Comparison of ENCODE assay signal across 15 cellular contexts in genomic region chr4:2363056-2363719, GRCh38. TPM values are rescaled to one million over a fixed set of nuclear protein-coding genes. Genes with fewer than 3 reads are reported as not detected.
DNase-seq lines count a peak whose midpoint lies in the region; ATAC-seq and TF ChIP-seq lines count a peak whose summit lies in the region.
"Had no signal": no experiment of that assay in that cellular context is flagged by ENCODE, and none has a peak within 500 bp of the region (broad histone marks: within the 10 kb centered on the region; RNA-seq: fewer than 3 reads in every experiment).

No MANE protein-coding gene starts in this region.

- H3K27ac ChIP-seq in cingulate gyrus (ENCODE audit: low read depth, low read length): peak overlapping the region; percentile 39
- H3K27ac ChIP-seq in CD8-positive, alpha-beta memory T cell (ENCODE audit: low read depth, low read length): no peak overlapping the region
- H3K27ac ChIP-seq: BLaER1 treated with 17β-estradiol and CSF1 and Interleukin-3, amounts not matched to agents 10 nM and 100 nM had no signal

- H3K4me3 ChIP-seq in mucosa of descending colon: no peak overlapping the region
- H3K4me3 ChIP-seq in CD8-positive, alpha-beta memory T cell (ENCODE audit: low read length): no peak overlapping the region
- H3K4me3 ChIP-seq: BLaER1 treated with 17β-estradiol and CSF1 and Interleukin-3, amounts not matched to agents 10 nM and 100 nM had no signal

- DNase-seq in AG08395 (ENCODE audit: low spot score): peak; percentile 35
- DNase-seq in HFFc6: no peak
- DNase-seq in mucosa of descending colon: peak in 1 of 3 donors; percentile 24
- DNase-seq in CD8-positive, alpha-beta memory T cell: no peak
- DNase-seq: NCI-H446; stimulated activated CD4-positive, alpha-beta T cell treated with anti-CD3 and anti-CD28 coated beads, Interleukin-15, amount 100 ng/mL, for 24 hours; stimulated activated naive CD4-positive, alpha-beta T cell had no signal

- no peak overlapping the region; the same call in none of the 2 replicates for H3K4me3 Mint-ChIP-seq in HFFc6
- peak overlapping the region in 3 of 7 donors; percentile 40 to 83 (median 62) for H3K4me3 Mint-ChIP-seq in CD8-positive, alpha-beta memory T cell
- H3K4me3 Mint-ChIP-seq in activated T-helper 17 cell treated with anti-CD3 and anti-CD28 coated beads, Interleukin-2, amount 50 U/mL, for 72 hours: no peak overlapping the region
- H3K4me3 Mint-ChIP-seq: brain had no signal

- ATAC-seq in mucosa of descending colon (peak; percentile 51), HG03354 (IDR thresholded peaks at IDR 0.05; ENCODE audit: poor library complexity, severe bottlenecking, unreplicated experiment) (no peak), GM18867 (IDR thresholded peaks at IDR 0.05; ENCODE audit: unreplicated experiment) (no peak)
- ATAC-seq in activated T-helper 17 cell treated with anti-CD3 and anti-CD28 coated beads, Interleukin-2, amount 50 U/mL, for 72 hours (replicated peaks): no peak

- H3K27ac Mint-ChIP-seq in HFFc6: peak overlapping the region; percentile 12; the same call in 1 of the 2 replicates
- H3K27ac Mint-ChIP-seq in CD8-positive, alpha-beta memory T cell: peak overlapping the region in 4 of 8 donors; percentile 35 to 97 (median 88)
- H3K27ac Mint-ChIP-seq in activated T-helper 17 cell treated with anti-CD3 and anti-CD28 coated beads, Interleukin-2, amount 50 U/mL, for 72 hours: no peak overlapping the region

- no peaks in the 10 kb centered on the region for H3K27me3 ChIP-seq in CD8-positive, alpha-beta memory T cell (ENCODE audit: insufficient read depth, low read length, poor library complexity, severe bottlenecking)
- H3K27me3 ChIP-seq: BLaER1 treated with 17β-estradiol and CSF1 and Interleukin-3, amounts not matched to agents 10 nM and 100 nM had no signal

- TF ChIP-seq CTCF in HFFc6 (IDR thresholded peaks at IDR 0.05): no peak
- no peak for TF ChIP-seq CTCF in mucosa of descending colon (IDR thresholded peaks at IDR 0.05)

- H3K27me3 Mint-ChIP-seq in HFFc6 (ENCODE audit: insufficient read depth): peaks cover 1% of the 10 kb centered on the region; the same call in 1 of the 2 replicates
- H3K27me3 Mint-ChIP-seq in CD8-positive, alpha-beta memory T cell: no peaks in the 10 kb centered on the region
- no peaks in the 10 kb centered on the region for H3K27me3 Mint-ChIP-seq in activated T-helper 17 cell treated with anti-CD3 and anti-CD28 coated beads, Interleukin-2, amount 50 U/mL, for 72 hours
- H3K27me3 Mint-ChIP-seq: brain had no signal

- peaks cover 3% of the 10 kb centered on the region for H3K4me1 ChIP-seq in mucosa of descending colon (ENCODE audit: low read depth)
- peaks cover 16% of the 10 kb centered on the region for H3K4me1 ChIP-seq in CD8-positive, alpha-beta memory T cell (ENCODE audit: insufficient read depth, low read length)

- CTCF ChIA-PET in CD8-positive, alpha-beta memory T cell (lab: Charles Lee): no interaction called here

- POLR2A ChIA-PET in CD8-positive, alpha-beta memory T cell (lab: Charles Lee): interaction anchor here (0.8 kb wide), 1 partner anchor 56 kb away, joined by 4 read pairs; the partner anchor contains the start of gene CFAP99

- H3K9me3 Mint-ChIP-seq in HFFc6: peaks cover 1% of the 10 kb centered on the region; the same call in 1 of the 2 replicates
- no peaks in the 10 kb centered on the region for H3K9me3 Mint-ChIP-seq in CD8-positive, alpha-beta memory T cell
- no peaks in the 10 kb centered on the region for H3K9me3 Mint-ChIP-seq in activated T-helper 17 cell treated with anti-CD3 and anti-CD28 coated beads, Interleukin-2, amount 50 U/mL, for 72 hours

- no peaks in the 10 kb centered on the region for H3K36me3 ChIP-seq in mucosa of descending colon (ENCODE audit: low read depth)
- H3K36me3 ChIP-seq in CD8-positive, alpha-beta memory T cell (ENCODE audit: insufficient read depth, low read length): no peaks in the 10 kb centered on the region
- H3K36me3 ChIP-seq: BLaER1 treated with 17β-estradiol and CSF1 and Interleukin-3, amounts not matched to agents 10 nM and 100 nM had no signal

- intact Hi-C loops in mucosa of descending colon (cut with DNase I, micrococcal nuclease): no loop called here

- H3K4me1 Mint-ChIP-seq in HFFc6 (ENCODE audit: low read depth): peaks cover 4% of the 10 kb centered on the region; the same call in 1 of the 2 replicates
- H3K4me1 Mint-ChIP-seq in CD8-positive, alpha-beta memory T cell: peaks cover 10 to 39% (median 19%) of the 10 kb centered on the region in 3 donors
- no peaks in the 10 kb centered on the region for H3K4me1 Mint-ChIP-seq in activated T-helper 17 cell treated with anti-CD3 and anti-CD28 coated beads, Interleukin-2, amount 50 U/mL, for 72 hours

- 0 out of 2 replicates have a peak, but pooled peaks cover 1% of the 10 kb centered on the region for H3K36me3 Mint-ChIP-seq in HFFc6 (ENCODE audit: low read depth)
- H3K36me3 Mint-ChIP-seq in CD8-positive, alpha-beta memory T cell: no peaks in the 10 kb centered on the region
- H3K36me3 Mint-ChIP-seq in activated T-helper 17 cell treated with anti-CD3 and anti-CD28 coated beads, Interleukin-2, amount 50 U/mL, for 72 hours (ENCODE audit: low read depth): no peaks in the 10 kb centered on the region
- H3K36me3 Mint-ChIP-seq: brain had no signal

- no peaks in the 10 kb centered on the region for H3K9me3 ChIP-seq in mucosa of descending colon
- no peaks in the 10 kb centered on the region for H3K9me3 ChIP-seq in CD8-positive, alpha-beta memory T cell (ENCODE audit: low read length)

RNA-seq across cellular contexts. Expression of gene ZFYVE28, which starts 55.3 kb away (rescaled TPM):
- 1 to 10 TPM; 1.8 to 5.4 (median 2.2) TPM for total RNA-seq in HFFc6 (2021; fragmentation: NEBNext Ultra II Directional; extraction: Animal tissue kit (Norgen Biotek cat#: 25700))
- total RNA-seq in mucosa of descending colon: 10 to 100 TPM; 32.4 to 56.4 (median 42.9) TPM
- 10 to 100 TPM; 12.9 to 13.2 TPM for total RNA-seq in CD8-positive, alpha-beta memory T cell
- 14.8 TPM for polyA plus RNA-seq in CD8-positive, alpha-beta memory T cell
- total RNA-seq in activated T-helper 17 cell treated with anti-CD3 and anti-CD28 coated beads, Interleukin-2, amount 50 U/mL, for 72 hours: 10 to 100 TPM; 36.3 to 42.7 TPM

RNA-seq across cellular contexts. Expression of gene CFAP99, which starts 55.6 kb away (rescaled TPM):
- total RNA-seq in HFFc6 (2021; fragmentation: NEBNext Ultra II Directional; extraction: Animal tissue kit (Norgen Biotek cat#: 25700)): not detected
- 1 to 10 TPM; 1.2 to 1.3 (median 1.2) TPM for total RNA-seq in mucosa of descending colon
- under 1 TPM in 1 of 2 experiments, not detected in 1; 0.07 TPM for total RNA-seq in CD8-positive, alpha-beta memory T cell
- not detected for polyA plus RNA-seq in CD8-positive, alpha-beta memory T cell
- under 1 TPM; 0.11 to 0.26 TPM for total RNA-seq in activated T-helper 17 cell treated with anti-CD3 and anti-CD28 coated beads, Interleukin-2, amount 50 U/mL, for 72 hours
- total RNA-seq: glomerular endothelial cell, LHCN-M2 had no signal
